23 cellular contexts compared by ENCODE assay signal in the genomic region with DNA sequence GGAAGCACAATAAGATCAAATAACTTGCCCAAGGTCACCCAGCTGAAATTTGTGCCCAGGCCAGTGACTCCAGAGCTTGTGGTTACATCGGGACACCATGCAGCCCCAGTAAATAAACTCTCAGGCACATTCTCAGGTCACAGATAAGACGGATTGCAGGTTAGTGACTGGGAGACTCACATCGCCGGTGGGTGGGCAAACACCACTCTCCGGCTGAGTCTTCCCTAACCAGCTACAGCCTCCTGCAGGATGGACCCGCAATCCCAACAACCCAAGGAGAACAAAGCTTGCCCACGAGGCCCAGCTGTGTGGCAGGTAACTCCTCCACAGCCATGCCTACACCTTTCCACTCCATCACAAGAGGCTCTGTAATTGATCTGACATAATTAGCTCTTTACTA.
"Had no signal": no experiment of that assay in that cellular context is flagged by ENCODE, and none has a peak within 500 bp of the region (broad histone marks: within the 10 kb centered on the region; RNA-seq: fewer than 3 reads in every experiment).

No MANE protein-coding gene starts in this region.

- H3K27ac ChIP-seq: PC-9, SK-N-MC, VCaP had no signal

- H3K27ac Mint-ChIP-seq: activated CD4-positive, alpha-beta memory T cell treated with anti-CD3 and anti-CD28 coated beads for 36 hours; activated CD4-positive, alpha-beta T cell treated with anti-CD3 and anti-CD28 coated beads, Interleukin-2, amount 10 ng/mL, durations not matched to agents 7 days and 5 days; activated naive CD4-positive, alpha-beta T cell treated with anti-CD3 and anti-CD28 coated beads for 36 hours; brain had no signal

- ATAC-seq: activated T-helper 17 cell treated with anti-CD3 and anti-CD28 coated beads, Interleukin-2, amount 50 U/mL, for 72 hours; T-cell had no signal

- H3K4me3 ChIP-seq: PC-9, SK-N-MC had no signal

- H3K4me3 Mint-ChIP-seq: activated CD4-positive, alpha-beta memory T cell treated with anti-CD3 and anti-CD28 coated beads for 36 hours; activated CD4-positive, alpha-beta T cell treated with anti-CD3 and anti-CD28 coated beads, Interleukin-2, amount 10 ng/mL, durations not matched to agents 7 days and 5 days; activated naive CD4-positive, alpha-beta T cell treated with anti-CD3 and anti-CD28 coated beads for 36 hours; activated naive CD8-positive, alpha-beta T cell; activated T-helper 17 cell treated with anti-CD3 and anti-CD28 coated beads, Interleukin-2, amount 50 U/mL, for 72 hours; brain; T-cell had no signal

- DNase-seq: activated CD4-positive, alpha-beta memory T cell treated with anti-CD3 and anti-CD28 coated beads for 36 hours; activated CD4-positive, alpha-beta T cell treated with anti-CD3 and anti-CD28 coated beads, Interleukin-2, amount 10 ng/mL, durations not matched to agents 7 days and 5 days; activated CD4-positive, CD25-positive, alpha-beta regulatory T cell; activated CD8-positive, alpha-beta memory T cell treated with anti-CD3 and anti-CD28 coated beads for 24 hours; activated gamma-delta T cell; activated naive CD4-positive, alpha-beta T cell treated with anti-CD3 and anti-CD28 coated beads for 36 hours; activated T-cell treated with anti-CD3 and anti-CD28 coated beads, Interleukin-2, amount 50 U/mL, for 48 hours; amygdala; MM.1S; NCI-H2029; NCI-H2107; NCI-H524; PC-9; T-cell; T-helper 2 cell; T1000 had no signal

- H3K27me3 Mint-ChIP-seq: activated CD4-positive, alpha-beta memory T cell treated with anti-CD3 and anti-CD28 coated beads for 36 hours; activated CD4-positive, alpha-beta T cell treated with anti-CD3 and anti-CD28 coated beads, Interleukin-2, amount 10 ng/mL, durations not matched to agents 7 days and 5 days; activated naive CD8-positive, alpha-beta T cell; activated T-helper 17 cell treated with anti-CD3 and anti-CD28 coated beads, Interleukin-2, amount 50 U/mL, for 72 hours; T-cell had no signal

- H3K4me2 ChIP-seq: PC-9 had no signal

- FAIRE-seq: astrocyte, TTC549 had no signal

- H3K9me3 Mint-ChIP-seq: activated CD4-positive, alpha-beta memory T cell treated with anti-CD3 and anti-CD28 coated beads for 36 hours; activated CD4-positive, alpha-beta T cell treated with anti-CD3 and anti-CD28 coated beads, Interleukin-2, amount 10 ng/mL, durations not matched to agents 7 days and 5 days; activated naive CD4-positive, alpha-beta T cell treated with anti-CD3 and anti-CD28 coated beads for 36 hours; activated T-helper 17 cell treated with anti-CD3 and anti-CD28 coated beads, Interleukin-2, amount 50 U/mL, for 72 hours; brain; T-cell had no signal

- H2AFZ ChIP-seq: PC-9 had no signal
